8 cellular contexts compared by ENCODE assay signal in the genomic region with DNA sequence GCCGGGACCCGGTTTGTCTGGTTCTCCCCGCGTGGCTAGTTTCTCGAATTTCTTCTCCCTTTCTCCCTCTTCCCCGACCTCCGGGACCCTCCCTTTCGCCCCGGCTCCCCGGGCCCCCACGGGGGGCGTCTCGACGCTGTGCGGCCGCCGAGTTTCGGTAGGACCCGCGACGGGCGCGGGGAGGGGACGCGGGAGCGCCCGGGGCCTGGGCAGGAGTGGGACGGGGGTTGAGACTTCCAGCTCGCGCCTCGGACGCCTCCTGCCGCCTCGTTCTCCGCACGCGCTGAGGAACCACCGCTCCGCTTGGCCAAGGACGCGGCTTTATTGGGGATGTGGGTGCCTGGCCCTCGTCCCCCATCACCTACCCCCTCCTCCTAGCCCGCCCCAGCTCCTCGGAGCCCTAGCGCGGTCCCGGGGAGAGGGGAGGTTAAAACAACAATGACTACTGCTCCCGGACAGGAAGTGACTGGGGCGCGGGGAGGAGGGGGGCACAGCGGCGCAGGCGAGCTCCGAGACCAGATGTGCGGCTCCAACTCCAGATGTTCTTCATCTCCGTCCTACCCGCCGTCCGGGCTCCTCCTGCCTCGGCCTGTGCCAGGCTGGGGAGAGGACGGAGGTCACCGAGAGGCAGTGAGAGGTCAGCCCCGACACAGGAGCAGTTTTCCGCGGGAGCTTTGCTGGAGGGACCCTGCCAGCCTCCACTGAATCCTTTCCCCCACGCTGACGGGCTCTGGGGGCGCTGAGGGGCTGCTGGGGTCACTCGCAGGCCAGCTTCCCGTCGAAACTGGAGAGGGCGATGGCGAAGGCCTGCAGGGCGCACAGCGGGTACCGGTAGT. TPM values are rescaled to one million over a fixed set of nuclear protein-coding genes. Genes with fewer than 3 reads are reported as not detected.
DNase-seq lines count a peak whose midpoint lies in the region; ATAC-seq, FAIRE-seq and TF ChIP-seq lines count a peak whose summit lies in the region.

No MANE protein-coding gene starts in this region.

- no peaks in the 10 kb centered on the region for H3K36me3 ChIP-seq in SU-DHL-6 (ENCODE audit: low read length)
- no peaks in the 10 kb centered on the region for H3K36me3 ChIP-seq in K562 (ENCODE audit: control insufficient read depth, insufficient read depth, low read length)
- H3K36me3 ChIP-seq in iPS-18a (ENCODE audit: control insufficient read depth, low read depth, low read length): no peaks in the 10 kb centered on the region
- H3K36me3 ChIP-seq in spleen: no peaks in the 10 kb centered on the region

- WGBS in K562 (ENCODE audit: insufficient coverage, low coverage, missing lambda C conversion rate): 8% methylated on average over 51 of the region's 76 CpGs
- WGBS in spleen, 5 donors: 2 to 6% (median 5%) methylated on average over 55 to 76 of the region's 76 CpGs

- peak overlapping the region; percentile 54 for H3K9ac ChIP-seq in SU-DHL-6 (ENCODE audit: low read length)
- H3K9ac ChIP-seq in K562 (ENCODE audit: insufficient read depth in 1 of 2, low read depth in 2 of 2, low read length in 2 of 2): peak overlapping the region; percentile 93 to 97
- peak overlapping the region; percentile 91 for H3K9ac ChIP-seq in iPS-18a (ENCODE audit: low read length)

- H3K4me3 ChIP-seq in SU-DHL-6 (ENCODE audit: insufficient read depth, low read length, poor library complexity, severe bottlenecking) (peak overlapping the region; percentile 63), K562 (peak overlapping the region; percentile 69), iPS-18a (ENCODE audit: low read length) (peak overlapping the region; percentile 73), spleen (peak overlapping the region; percentile 48 to 86 (median 68))

- no peaks in the 10 kb centered on the region for H3F3A ChIP-seq in SU-DHL-6 (ENCODE audit: insufficient read depth)

- H3K9me1 ChIP-seq in K562 (ENCODE audit: control insufficient read depth, insufficient read depth, low read length): peaks cover 3% of the 10 kb centered on the region

- H3K4me1 ChIP-seq in K562 (replicated peaks in 1 of 2; ENCODE audit: control insufficient read depth in 2 of 2, insufficient read depth in 2 of 2, low read length in 2 of 2): peaks cover 27 to 47% of the 10 kb centered on the region in 2 experiments; a peak in 4 of 5 replicates
- peaks cover 38% of the 10 kb centered on the region for H3K4me1 ChIP-seq in iPS-18a (ENCODE audit: control insufficient read depth, low read depth, low read length)
- peaks cover 5 to 57% (median 36%) of the 10 kb centered on the region in 6 donors for H3K4me1 ChIP-seq in spleen

- POLR2A ChIA-PET in K562 (lab: Yijun Ruan, JAX): interaction anchor here (0.5 to 3.5 kb wide), 13 partner anchors 11 to 424 kb away, joined by 3 to 50 read pairs (median 3); a partner anchor contains a TSS

- H2AFZ ChIP-seq in SU-DHL-6 (ENCODE audit: low read depth, low read length, severe bottlenecking) (peak overlapping the region; percentile 88), K562 (ENCODE audit: low read depth, low read length) (peak overlapping the region; percentile 84)

- H4K20me1 ChIP-seq in SU-DHL-6 (ENCODE audit: low read depth, low read length) (no peaks in the 10 kb centered on the region), K562 (replicated peaks; ENCODE audit: control insufficient read depth, insufficient read depth, low read length) (peaks cover 16% of the 10 kb centered on the region; the same call in 1 of the 2 replicates)

- no peak for FAIRE-seq in K562 (lab: Jason Lieb, UNC)

- no peaks in the 10 kb centered on the region for H3K9me3 ChIP-seq in SU-DHL-6 (ENCODE audit: insufficient read depth, low read length)
- no peaks in the 10 kb centered on the region for H3K9me3 ChIP-seq in K562 (replicated peaks; ENCODE audit: control insufficient read depth, insufficient read depth, low read depth, low read length)
- H3K9me3 ChIP-seq in iPS-18a (ENCODE audit: control insufficient read depth, low read depth, low read length): no peaks in the 10 kb centered on the region
- H3K9me3 ChIP-seq in spleen: no peaks in the 10 kb centered on the region

- BruUV-seq in K562 (replicated peaks; lab: Mats Ljungman, UMichigan): no TSS peak

- H3K27me3 ChIP-seq in SU-DHL-6 (ENCODE audit: low read length) (no peaks in the 10 kb centered on the region), K562 (ENCODE audit: control insufficient read depth in 2 of 2, insufficient read depth in 2 of 2, low read length in 2 of 2) (no peaks in the 10 kb centered on the region), iPS-18a (ENCODE audit: control insufficient read depth, insufficient read depth, low read length) (peaks cover 21% of the 10 kb centered on the region), spleen (replicated peaks in 1 of 7) (peaks cover 0 to 88% (median 25%) of the 10 kb centered on the region in 7 donors)

- H3K4me2 ChIP-seq in SU-DHL-6 (ENCODE audit: low read depth, low read length, poor library complexity, severe bottlenecking): peak overlapping the region; percentile 67
- H3K4me2 ChIP-seq in K562 (ENCODE audit: insufficient read depth, low read length): peak overlapping the region; percentile 79

- TF ChIP-seq POLR2A in K562 (conservative IDR thresholded peaks at IDR 0.05) (peak; percentile 84), spleen (IDR thresholded peaks at IDR 0.05) (no peak)

- intact Hi-C loops in K562 (cut with micrococcal nuclease) (no loop called here), spleen (cut with DNase I; ENCODE audit: low total_unique reads) (no loop called here)

- ATAC-seq in K562 (peak; percentile 64), HG03039 (IDR thresholded peaks at IDR 0.05; ENCODE audit: unreplicated experiment) (no peak)

- H3K9me2 ChIP-seq in SU-DHL-6 (replicated peaks; ENCODE audit: insufficient read depth, low read length): no peaks in the 10 kb centered on the region

- no peak overlapping the region for H3K27ac ChIP-seq in SU-DHL-6 (ENCODE audit: low read depth, low read length)
- peak overlapping the region; percentile 95 for H3K27ac ChIP-seq in K562 (ENCODE audit: extremely low read depth, low read depth, low read length)
- H3K27ac ChIP-seq in iPS-18a (ENCODE audit: low read length): peak overlapping the region; percentile 61
- H3K27ac ChIP-seq in spleen: peak overlapping the region; percentile 55 to 86 (median 84)

- in situ Hi-C loops in K562 (cut with MboI): no loop called here

- CTCF ChIA-PET in K562 (lab: Yijun Ruan, JAX; ENCODE audit: low intra/inter-chr PET ratio): no interaction called here

- TF ChIP-seq RAD21 in K562 (CRISPR knock-in tag; conservative IDR thresholded peaks at IDR 0.05 in 1 of 2, IDR thresholded peaks at IDR 0.05 in 1 of 2): no peak

- TF ChIP-seq EP300 in K562 (IDR thresholded peaks at IDR 0.05; ENCODE audit: low read length): no peak

- no peak for TF ChIP-seq CTCF in SU-DHL-6 (IDR thresholded peaks at IDR 0.05; ENCODE audit: insufficient read depth, low read length, poor library complexity, severe bottlenecking)
- TF ChIP-seq CTCF in K562 (IDR thresholded peaks at IDR 0.05 in 2 of 3, conservative IDR thresholded peaks at IDR 0.05 in 1 of 3; ENCODE audit: insufficient read depth in 2 of 3, low read depth in 1 of 3, low read length in 3 of 3): peak in 1 of 3 experiments; percentile 7; a peak in 1 of 6 replicates
- TF ChIP-seq CTCF in spleen (IDR thresholded peaks at IDR 0.05 in 8 of 11, conservative IDR thresholded peaks at IDR 0.05 in 3 of 11): peak in 1 of 11 experiments; percentile 13

- H3K79me2 ChIP-seq in SU-DHL-6 (ENCODE audit: insufficient read depth, low read length) (no peaks in the 10 kb centered on the region), K562 (ENCODE audit: control insufficient read depth, insufficient read depth, low read length) (peaks cover 33% of the 10 kb centered on the region)

- peak; percentile 18 for DNase-seq in activated T-cell treated with anti-CD3 and anti-CD28 coated beads for 1 hour (ENCODE audit: low read depth)
- DNase-seq in activated T-cell treated with anti-CD3 and anti-CD28 coated beads for 4 hours: no peak
- peak; percentile 83 to 86 (median 85) for DNase-seq in K562 (ENCODE audit: extremely low read depth in 1 of 4, low spot score in 3 of 4)
- peak; percentile 86 for DNase-seq in spleen
- no peak for DNase-seq in SHP77 (lab: John Stamatoyannopoulos, UW)

RNA-seq across cellular contexts. Expression of a gene that starts 0.9 kb away (rescaled TPM):
- 5.1 and 14.6 TPM in 2 replicates for total RNA-seq in K562 (2011; cell fraction: chromatin; rRNA removed; ENCODE audit: low replicate concordance)
- 7.1 and 9.2 TPM in 2 replicates for total RNA-seq in K562 (2011; cell fraction: nucleolus; rRNA removed)
- 7.1 and 8.4 TPM in 2 replicates for total RNA-seq in K562 (2011; cell fraction: nucleoplasm; rRNA removed)
- total RNA-seq in K562 (2014; rRNA removed): 4.9 and 5.8 TPM in 2 replicates
- total RNA-seq in K562 (2014; rRNA removed; fragmentation: Illumina TruSeq; extraction: Trizol): 2.4 and 3.1 TPM in 2 replicates
- total RNA-seq in K562 (2015; rRNA removed; fragmentation: Illumina TruSeq; extraction: Trizol): 3.0 and 3.3 TPM in 2 replicates
- total RNA-seq in K562 (2021): 12.6 and 13.2 TPM in 2 replicates
- 3.3 and 7.0 TPM in 2 replicates for polyA plus RNA-seq in K562 (2011; rRNA removed)
- 5.2 and 5.3 TPM in 2 replicates for polyA plus RNA-seq in K562 (2011; cell fraction: cytosol; rRNA removed)
- 13.9 and 18.4 TPM in 2 replicates for polyA plus RNA-seq in K562 (2011; cell fraction: nucleus; rRNA removed)
- polyA plus RNA-seq in K562 (2012): 7.7 and 10.0 TPM in 2 replicates
- polyA plus RNA-seq in K562 (2014; fragmentation: Illumina TruSeq; extraction: Trizol): 11.1 and 13.6 TPM in 2 replicates
- polyA plus RNA-seq in K562 (2014; fragmentation: Nextera tagmentation; extraction: Ambion mirVana): under 1 TPM; 0.63 to 0.92 TPM
- 6.7 and 8.2 TPM in 2 replicates for polyA plus RNA-seq in K562 (2014; rRNA removed)
- 1.9 TPM in 2 replicates for polyA minus RNA-seq in K562 (2011; rRNA and poly(A)+ RNA removed)
- 1.7 and 4.2 TPM in 2 replicates for polyA minus RNA-seq in K562 (2011; cell fraction: cytosol; rRNA and poly(A)+ RNA removed)
- 2.4 and 3.2 TPM in 2 replicates for polyA minus RNA-seq in K562 (2011; cell fraction: nucleus; rRNA and poly(A)+ RNA removed)
- 10 to 100 TPM in 3 of 7 donors, 1 to 10 TPM in 4; 2.8 to 15.2 (median 9.3) TPM for total RNA-seq in spleen
- polyA plus RNA-seq in spleen: 1 to 10 TPM; 2.5 to 4.4 (median 2.9) TPM

RNA-seq across cellular contexts. Expression of a gene that starts 14.9 kb away (rescaled TPM):
- not detected in 2 replicates for total RNA-seq in K562 (2011; cell fraction: chromatin; rRNA removed; ENCODE audit: low replicate concordance)
- total RNA-seq in K562 (2011; cell fraction: nucleolus; rRNA removed): not detected in 2 replicates
- not detected in 2 replicates for total RNA-seq in K562 (2011; cell fraction: nucleoplasm; rRNA removed)
- total RNA-seq in K562 (2014; rRNA removed): 0.16 TPM in 1 of 2 replicates, not detected in the other
- total RNA-seq in K562 (2014; rRNA removed; fragmentation: Illumina TruSeq; extraction: Trizol): not detected in 2 replicates
- total RNA-seq in K562 (2015; rRNA removed; fragmentation: Illumina TruSeq; extraction: Trizol): not detected in 2 replicates
- total RNA-seq in K562 (2021): 0.09 TPM in 2 replicates
- polyA plus RNA-seq in K562 (2011; rRNA removed): 0.05 TPM in 1 of 2 replicates, not detected in the other
- polyA plus RNA-seq in K562 (2011; cell fraction: cytosol; rRNA removed): 0.07 TPM in 1 of 2 replicates, not detected in the other
- 0.06 and 0.09 TPM in 2 replicates for polyA plus RNA-seq in K562 (2011; cell fraction: nucleus; rRNA removed)
- 0.06 and 0.17 TPM in 2 replicates for polyA plus RNA-seq in K562 (2012)
- 0.10 TPM in 1 of 2 replicates, not detected in the other for polyA plus RNA-seq in K562 (2014; fragmentation: Illumina TruSeq; extraction: Trizol)
- under 1 TPM in 1 of 2 experiments, not detected in 1; 0.06 TPM for polyA plus RNA-seq in K562 (2014; fragmentation: Nextera tagmentation; extraction: Ambion mirVana)
- polyA plus RNA-seq in K562 (2014; rRNA removed): 0.17 TPM in 1 of 2 replicates, not detected in the other
- not detected in 2 replicates for polyA minus RNA-seq in K562 (2011; rRNA and poly(A)+ RNA removed)
- polyA minus RNA-seq in K562 (2011; cell fraction: cytosol; rRNA and poly(A)+ RNA removed): not detected in 2 replicates
- 0.11 TPM in 1 of 2 replicates, not detected in the other for polyA minus RNA-seq in K562 (2011; cell fraction: nucleus; rRNA and poly(A)+ RNA removed)
- not detected for total RNA-seq in spleen
- polyA plus RNA-seq in spleen: under 1 TPM; 0.03 to 0.09 (median 0.04) TPM

RNA-seq across cellular contexts. Expression of a gene that starts 29.6 kb away (rescaled TPM):
- total RNA-seq in K562 (2011; cell fraction: chromatin; rRNA removed; ENCODE audit: low replicate concordance): 362 and 601 TPM in 2 replicates
- total RNA-seq in K562 (2011; cell fraction: nucleolus; rRNA removed): 935 and 968 TPM in 2 replicates
- 800 and 1,320 TPM in 2 replicates for total RNA-seq in K562 (2011; cell fraction: nucleoplasm; rRNA removed)
- total RNA-seq in K562 (2014; rRNA removed) (2,223 and 2,318 TPM in 2 replicates), K562 (2014; rRNA removed; fragmentation: Illumina TruSeq; extraction: Trizol) (1,978 and 2,020 TPM in 2 replicates), K562 (2015; rRNA removed; fragmentation: Illumina TruSeq; extraction: Trizol) (1,939 and 1,940 TPM in 2 replicates), K562 (2021) (1,856 and 1,978 TPM in 2 replicates), spleen (1,000 to 10,000 TPM in 4 of 7 donors, 100 to 1,000 TPM in 3; 962 to 1,187 (median 1,013) TPM)
- polyA plus RNA-seq in K562 (2011; rRNA removed) (3,124 and 3,130 TPM in 2 replicates), K562 (2014; fragmentation: Illumina TruSeq; extraction: Trizol) (2,585 and 3,193 TPM in 2 replicates), K562 (2014; fragmentation: Nextera tagmentation; extraction: Ambion mirVana) (1,000 to 10,000 TPM; 1,589 to 2,116 TPM), K562 (2014; rRNA removed) (2,844 and 3,237 TPM in 2 replicates), spleen (1,000 to 10,000 TPM; 2,382 to 3,148 (median 2,560) TPM)
- polyA plus RNA-seq in K562 (2011; cell fraction: cytosol; rRNA removed): 2,866 and 3,308 TPM in 2 replicates
- 2,021 and 2,231 TPM in 2 replicates for polyA plus RNA-seq in K562 (2011; cell fraction: nucleus; rRNA removed)
- 2,102 and 3,298 TPM in 2 replicates for polyA plus RNA-seq in K562 (2012)
- polyA minus RNA-seq in K562 (2011; rRNA and poly(A)+ RNA removed): 1,756 and 1,900 TPM in 2 replicates
- polyA minus RNA-seq in K562 (2011; cell fraction: cytosol; rRNA and poly(A)+ RNA removed): 874 and 913 TPM in 2 replicates
- 342 and 506 TPM in 2 replicates for polyA minus RNA-seq in K562 (2011; cell fraction: nucleus; rRNA and poly(A)+ RNA removed)

RNA-seq across cellular contexts. Expression of a gene that starts 45.7 kb away (rescaled TPM):
- total RNA-seq in K562 (2011; cell fraction: chromatin; rRNA removed; ENCODE audit: low replicate concordance): 16.1 and 26.5 TPM in 2 replicates
- total RNA-seq in K562 (2011; cell fraction: nucleolus; rRNA removed): 19.5 and 21.1 TPM in 2 replicates
- 16.1 and 16.4 TPM in 2 replicates for total RNA-seq in K562 (2011; cell fraction: nucleoplasm; rRNA removed)
- 26.7 and 30.2 TPM in 2 replicates for total RNA-seq in K562 (2014; rRNA removed)
- 16.1 and 16.8 TPM in 2 replicates for total RNA-seq in K562 (2014; rRNA removed; fragmentation: Illumina TruSeq; extraction: Trizol)
- 14.5 and 14.8 TPM in 2 replicates for total RNA-seq in K562 (2015; rRNA removed; fragmentation: Illumina TruSeq; extraction: Trizol)
- total RNA-seq in K562 (2021): 23.7 and 26.1 TPM in 2 replicates
- 17.0 and 20.4 TPM in 2 replicates for polyA plus RNA-seq in K562 (2011; rRNA removed)
- 19.3 and 22.3 TPM in 2 replicates for polyA plus RNA-seq in K562 (2011; cell fraction: cytosol; rRNA removed)
- 18.2 and 22.0 TPM in 2 replicates for polyA plus RNA-seq in K562 (2011; cell fraction: nucleus; rRNA removed)
- polyA plus RNA-seq in K562 (2012): 13.1 and 18.0 TPM in 2 replicates
- 17.3 and 18.3 TPM in 2 replicates for polyA plus RNA-seq in K562 (2014; fragmentation: Illumina TruSeq; extraction: Trizol)
- polyA plus RNA-seq in K562 (2014; fragmentation: Nextera tagmentation; extraction: Ambion mirVana): 1 to 10 TPM; 5.7 to 5.9 TPM
- 17.2 and 20.4 TPM in 2 replicates for polyA plus RNA-seq in K562 (2014; rRNA removed)
- polyA minus RNA-seq in K562 (2011; rRNA and poly(A)+ RNA removed): 14.5 and 16.4 TPM in 2 replicates
- 12.4 and 15.0 TPM in 2 replicates for polyA minus RNA-seq in K562 (2011; cell fraction: cytosol; rRNA and poly(A)+ RNA removed)
- polyA minus RNA-seq in K562 (2011; cell fraction: nucleus; rRNA and poly(A)+ RNA removed): 4.8 and 6.6 TPM in 2 replicates
- 1 to 10 TPM; 3.2 to 5.8 (median 4.3) TPM for total RNA-seq in spleen
- polyA plus RNA-seq in spleen: 1 to 10 TPM; 2.9 to 5.4 (median 3.6) TPM

Comparison
In these comparisons a context has a peak if more than half of its experiments do, and no peak if none do; other contexts are left out.
1. DNase-seq: peak in activated T-cell treated with anti-CD3 and anti-CD28 coated beads for 1 hour (single experiment), K562 (4 of 4) and spleen (single experiment); none in activated T-cell treated with anti-CD3 and anti-CD28 coated beads for 4 hours (single experiment) and SHP77 (0 of 2).
2. Peak in every context shown above with its lines, with median percentiles within 50 percentile points of each other: H3K4me3 ChIP-seq and H3K9ac ChIP-seq.